In the genomic region with DNA sequence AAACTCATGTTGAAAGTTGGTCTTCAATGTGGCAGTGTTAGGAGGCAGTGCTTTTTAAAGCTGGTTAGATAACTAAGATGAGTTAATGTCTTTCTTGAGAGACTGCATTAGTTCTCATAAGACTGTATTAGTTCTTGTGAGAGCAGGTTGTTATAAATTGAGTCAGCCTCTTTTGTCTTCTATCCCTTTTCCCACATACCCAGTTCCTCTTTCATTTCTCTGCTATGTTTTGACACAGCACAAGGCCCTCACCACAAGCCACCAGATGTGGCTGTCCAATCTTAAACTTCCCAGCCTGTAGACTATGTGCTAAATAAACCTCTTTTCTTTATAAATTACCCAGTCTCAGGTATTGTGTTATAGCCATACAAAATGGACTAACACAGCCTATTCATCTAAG, we compare ENCODE assay signal across 13 cellular contexts.
DNase-seq lines count a peak whose midpoint lies in the region; ATAC-seq and TF ChIP-seq lines count a peak whose summit lies in the region.
"Had no signal": no experiment of that assay in that cellular context is flagged by ENCODE, and none has a peak within 500 bp of the region (broad histone marks: within the 10 kb centered on the region; RNA-seq: fewer than 3 reads in every experiment).

No MANE protein-coding gene starts in this region.

- H3K27me3 ChIP-seq in GM06990 (replicated peaks; ENCODE audit: control insufficient read depth, insufficient read depth, low read length): no peaks in the 10 kb centered on the region
- H3K27me3 ChIP-seq in mesendoderm (ENCODE audit: insufficient read depth, low read length, poor library complexity): no peaks in the 10 kb centered on the region
- H3K27me3 ChIP-seq in H9 (ENCODE audit: insufficient read depth, low read length): no peaks in the 10 kb centered on the region
- H3K27me3 ChIP-seq in uterus: no peaks in the 10 kb centered on the region

- no peaks in the 10 kb centered on the region for H3K27me3 Mint-ChIP-seq in activated T-helper 1 cell treated with anti-CD3 and anti-CD28 coated beads, Interleukin-12 subunit alpha, Interleukin-12 subunit beta, Interleukin-2, Interleukin-4 antibody, amounts not matched to agents 30 ng/mL and 10 ng/mL and 1 ng/mL, durations not matched to agents 14 hours and 24 hours and 36 hours (ENCODE audit: insufficient read depth)
- H3K27me3 Mint-ChIP-seq in H9 (ENCODE audit: low read depth): no peaks in the 10 kb centered on the region
- H3K27me3 Mint-ChIP-seq: activated naive CD4-positive, alpha-beta T cell treated with anti-CD3 and anti-CD28 coated beads, Interleukin-2, amount 10 ng/mL, durations not matched to agents 7 days and 5 days had no signal

- H4K8ac ChIP-seq in mesendoderm (ENCODE audit: low read depth, low read length): no peak overlapping the region
- H4K8ac ChIP-seq in H9 (replicated peaks; ENCODE audit: insufficient read length, low read depth, low read length): no peak overlapping the region

- no peak overlapping the region for H3K4ac ChIP-seq in mesendoderm (ENCODE audit: low read depth, low read length)
- H3K4ac ChIP-seq in H9 (ENCODE audit: low read depth, low read length): no peak overlapping the region

- H3K18ac ChIP-seq in mesendoderm (ENCODE audit: low read length): no peak overlapping the region
- no peak overlapping the region for H3K18ac ChIP-seq in H9 (ENCODE audit: insufficient read length, low read depth, low read length)

- no peak overlapping the region for H3K4me2 ChIP-seq in mesendoderm (ENCODE audit: low read length)
- H3K4me2 ChIP-seq in H9 (ENCODE audit: insufficient read depth, insufficient read length, low read length): no peak overlapping the region

- no peaks in the 10 kb centered on the region for H3K79me1 ChIP-seq in mesendoderm (ENCODE audit: low read length)
- no peaks in the 10 kb centered on the region for H3K79me1 ChIP-seq in H9 (ENCODE audit: insufficient read depth, low read depth, low read length, poor library complexity, severe bottlenecking)

- no peak overlapping the region for H3K14ac ChIP-seq in H9 (ENCODE audit: insufficient read depth, low read length)

- H3K4me3 ChIP-seq in GM06990 (replicated peaks; ENCODE audit: low read depth, low read length): no peak overlapping the region
- no peak overlapping the region for H3K4me3 ChIP-seq in mesendoderm (ENCODE audit: low read length)
- no peak overlapping the region for H3K4me3 ChIP-seq in uterus

- H3K36me3 Mint-ChIP-seq in activated T-helper 1 cell treated with anti-CD3 and anti-CD28 coated beads, Interleukin-12 subunit alpha, Interleukin-12 subunit beta, Interleukin-2, Interleukin-4 antibody, amounts not matched to agents 30 ng/mL and 10 ng/mL and 1 ng/mL, durations not matched to agents 14 hours and 24 hours and 36 hours (ENCODE audit: low read depth): no peaks in the 10 kb centered on the region
- no peaks in the 10 kb centered on the region for H3K36me3 Mint-ChIP-seq in H9 (ENCODE audit: insufficient read depth in 1 of 3, low read depth in 3 of 3)
- H3K36me3 Mint-ChIP-seq: activated naive CD4-positive, alpha-beta T cell treated with anti-CD3 and anti-CD28 coated beads, Interleukin-2, amount 10 ng/mL, durations not matched to agents 7 days and 5 days had no signal

- H2BK15ac ChIP-seq in mesendoderm (replicated peaks; ENCODE audit: low read depth) (no peak overlapping the region), H9 (ENCODE audit: low read depth, low read length) (no peak overlapping the region)

- H4K5ac ChIP-seq in mesendoderm (ENCODE audit: low read length): no peak overlapping the region
- no peak overlapping the region for H4K5ac ChIP-seq in H9 (ENCODE audit: insufficient read length, low read depth, low read length)

- H2BK120ac ChIP-seq in mesendoderm (ENCODE audit: low read depth, low read length) (no peak overlapping the region), H9 (ENCODE audit: low read depth, low read length, poor library complexity, severe bottlenecking) (no peak overlapping the region)

- no peak overlapping the region for H2BK5ac ChIP-seq in mesendoderm (ENCODE audit: low read length)
- H2BK5ac ChIP-seq in H9 (ENCODE audit: insufficient read length, low read length): no peak overlapping the region

- H3K27ac Mint-ChIP-seq in activated T-helper 1 cell treated with anti-CD3 and anti-CD28 coated beads, Interleukin-12 subunit alpha, Interleukin-12 subunit beta, Interleukin-2, Interleukin-4 antibody, amounts not matched to agents 30 ng/mL and 10 ng/mL and 1 ng/mL, durations not matched to agents 14 hours and 24 hours and 36 hours: no peak overlapping the region
- H3K27ac Mint-ChIP-seq in H9: no peak overlapping the region
- H3K27ac Mint-ChIP-seq: activated naive CD4-positive, alpha-beta T cell treated with anti-CD3 and anti-CD28 coated beads, Interleukin-2, amount 10 ng/mL, durations not matched to agents 7 days and 5 days; T-helper 2 cell treated with Interferon-gamma antibody and Interleukin-4, amounts not matched to agents 5 μg/mL and 100 μg/mL, for 36 hours had no signal

- H2AFZ ChIP-seq in H9 (ENCODE audit: low read length): no peak overlapping the region

- H3K9me3 ChIP-seq in H9 (ENCODE audit: control insufficient read depth, low read depth, low read length) (no peaks in the 10 kb centered on the region), uterus (no peaks in the 10 kb centered on the region)

- no peaks in the 10 kb centered on the region for H3K9me3 Mint-ChIP-seq in activated T-helper 1 cell treated with anti-CD3 and anti-CD28 coated beads, Interleukin-12 subunit alpha, Interleukin-12 subunit beta, Interleukin-2, Interleukin-4 antibody, amounts not matched to agents 30 ng/mL and 10 ng/mL and 1 ng/mL, durations not matched to agents 14 hours and 24 hours and 36 hours
- H3K9me3 Mint-ChIP-seq in H9: no peaks in the 10 kb centered on the region
- H3K9me3 Mint-ChIP-seq: activated naive CD4-positive, alpha-beta T cell treated with anti-CD3 and anti-CD28 coated beads, Interleukin-2, amount 10 ng/mL, durations not matched to agents 7 days and 5 days had no signal

- TF ChIP-seq CTCF in GM06990 (IDR thresholded peaks at IDR 0.05; ENCODE audit: insufficient read depth, low read length, poor library complexity, severe bottlenecking) (no peak), H9 (conservative IDR thresholded peaks at IDR 0.05) (no peak), uterus (IDR thresholded peaks at IDR 0.05) (no peak)

- H4K91ac ChIP-seq in H9 (ENCODE audit: insufficient read length, low read depth, low read length): no peak overlapping the region

- no peak overlapping the region for H3T11ph ChIP-seq in H9 (ENCODE audit: low read length)

- DNase-seq in GM06990 (ENCODE audit: extremely low read depth, insufficient read length) (peak; percentile 33), mesendoderm (no peak), H9 (no peak), uterus (no peak)
- no peak for DNase-seq in activated T-helper 1 cell treated with anti-CD3 and anti-CD28 coated beads, Interleukin-12 subunit alpha, Interleukin-12 subunit beta, Interleukin-2, Interleukin-4 antibody, amounts not matched to agents 30 ng/mL and 10 ng/mL and 1 ng/mL, durations not matched to agents 14 hours and 24 hours and 36 hours (ENCODE audit: low spot score)
- DNase-seq: activated naive CD4-positive, alpha-beta T cell treated with anti-CD3 and anti-CD28 coated beads, Interleukin-2, amount 10 ng/mL, durations not matched to agents 7 days and 5 days; Kasumi-1; NCI-H2171 had no signal

- no peaks in the 10 kb centered on the region for H3K23me2 ChIP-seq in H9 (ENCODE audit: insufficient read length, low read depth, low read length, poor library complexity, severe bottlenecking)

- ATAC-seq in GM19395 (IDR thresholded peaks at IDR 0.05; ENCODE audit: unreplicated experiment) (peak; percentile 84), HG02759 (IDR thresholded peaks at IDR 0.05; ENCODE audit: unreplicated experiment) (peak; percentile 72), HG03520 (IDR thresholded peaks at IDR 0.05; ENCODE audit: unreplicated experiment) (peak; percentile 88)
- ATAC-seq: Panc1 had no signal

- H3K4me3 Mint-ChIP-seq in activated T-helper 1 cell treated with anti-CD3 and anti-CD28 coated beads, Interleukin-12 subunit alpha, Interleukin-12 subunit beta, Interleukin-2, Interleukin-4 antibody, amounts not matched to agents 30 ng/mL and 10 ng/mL and 1 ng/mL, durations not matched to agents 14 hours and 24 hours and 36 hours: no peak overlapping the region
- no peak overlapping the region for H3K4me3 Mint-ChIP-seq in H9
- H3K4me3 Mint-ChIP-seq: activated naive CD4-positive, alpha-beta T cell treated with anti-CD3 and anti-CD28 coated beads, Interleukin-2, amount 10 ng/mL, durations not matched to agents 7 days and 5 days; T-helper 2 cell treated with Interferon-gamma antibody and Interleukin-4, amounts not matched to agents 5 μg/mL and 100 μg/mL, for 36 hours had no signal

- H3K4me1 ChIP-seq in mesendoderm (ENCODE audit: control insufficient read depth, low read depth, low read length) (no peaks in the 10 kb centered on the region), H9 (ENCODE audit: insufficient read depth, low read length) (no peaks in the 10 kb centered on the region), uterus (no peaks in the 10 kb centered on the region)

- H3K23ac ChIP-seq in mesendoderm (ENCODE audit: low read length) (no peak overlapping the region), H9 (ENCODE audit: insufficient read length, low read depth, low read length) (no peak overlapping the region)

- H3K27ac ChIP-seq in mesendoderm (ENCODE audit: low read depth, low read length): no peak overlapping the region
- no peak overlapping the region for H3K27ac ChIP-seq in H9 (ENCODE audit: insufficient read length, low read depth, low read length)
- no peak overlapping the region for H3K27ac ChIP-seq in uterus

- H2BK20ac ChIP-seq in H9 (ENCODE audit: low read depth, low read length, poor library complexity, severe bottlenecking): no peak overlapping the region

- H3K4me1 Mint-ChIP-seq in activated T-helper 1 cell treated with anti-CD3 and anti-CD28 coated beads, Interleukin-12 subunit alpha, Interleukin-12 subunit beta, Interleukin-2, Interleukin-4 antibody, amounts not matched to agents 30 ng/mL and 10 ng/mL and 1 ng/mL, durations not matched to agents 14 hours and 24 hours and 36 hours (ENCODE audit: low read depth): no peaks in the 10 kb centered on the region
- peaks cover 14 to 18% of the 10 kb centered on the region in 2 experiments for H3K4me1 Mint-ChIP-seq in H9
- H3K4me1 Mint-ChIP-seq: activated naive CD4-positive, alpha-beta T cell treated with anti-CD3 and anti-CD28 coated beads, Interleukin-2, amount 10 ng/mL, durations not matched to agents 7 days and 5 days had no signal

- H3K36me3 ChIP-seq in GM06990 (ENCODE audit: control insufficient read depth, insufficient read depth, low read length) (no peaks in the 10 kb centered on the region), mesendoderm (ENCODE audit: control insufficient read depth, insufficient read depth, low read length) (no peaks in the 10 kb centered on the region), uterus (no peaks in the 10 kb centered on the region)

- H3K79me2 ChIP-seq in mesendoderm (ENCODE audit: control insufficient read depth, insufficient read depth, low read length) (no peaks in the 10 kb centered on the region), H9 (ENCODE audit: insufficient read depth, low read length) (no peaks in the 10 kb centered on the region)

- no peak for TF ChIP-seq POLR2A in uterus (IDR thresholded peaks at IDR 0.05)

- H2AK5ac ChIP-seq in mesendoderm (ENCODE audit: low read length): no peak overlapping the region
- H2AK5ac ChIP-seq in H9 (ENCODE audit: insufficient read length, low read length): no peak overlapping the region

- H4K20me1 ChIP-seq in H9 (ENCODE audit: control insufficient read depth, insufficient read depth, insufficient read length): no peaks in the 10 kb centered on the region

- intact Hi-C loops in activated T-helper 1 cell treated with anti-CD3 and anti-CD28 coated beads, Interleukin-12 subunit alpha, Interleukin-12 subunit beta, Interleukin-2, Interleukin-4 antibody, amounts not matched to agents 30 ng/mL and 10 ng/mL and 1 ng/mL, durations not matched to agents 14 hours and 24 hours and 36 hours (cut with micrococcal nuclease): no loop called here
- intact Hi-C loops in uterus (cut with DNase I; ENCODE audit: low total_unique reads): no loop called here

- H3K56ac ChIP-seq in mesendoderm (ENCODE audit: low read length) (no peak overlapping the region), H9 (ENCODE audit: insufficient read length, low read depth, low read length) (no peak overlapping the region)

- no peak overlapping the region for H2BK12ac ChIP-seq in H9 (ENCODE audit: insufficient read length, low read depth, low read length)

- no peak overlapping the region for H3K9ac ChIP-seq in mesendoderm (ENCODE audit: low read length)
- no peak overlapping the region for H3K9ac ChIP-seq in H9 (ENCODE audit: extremely low read depth, insufficient read length, low read length)
